ENCODE assay signal across 8 cellular contexts in the genomic region with DNA sequence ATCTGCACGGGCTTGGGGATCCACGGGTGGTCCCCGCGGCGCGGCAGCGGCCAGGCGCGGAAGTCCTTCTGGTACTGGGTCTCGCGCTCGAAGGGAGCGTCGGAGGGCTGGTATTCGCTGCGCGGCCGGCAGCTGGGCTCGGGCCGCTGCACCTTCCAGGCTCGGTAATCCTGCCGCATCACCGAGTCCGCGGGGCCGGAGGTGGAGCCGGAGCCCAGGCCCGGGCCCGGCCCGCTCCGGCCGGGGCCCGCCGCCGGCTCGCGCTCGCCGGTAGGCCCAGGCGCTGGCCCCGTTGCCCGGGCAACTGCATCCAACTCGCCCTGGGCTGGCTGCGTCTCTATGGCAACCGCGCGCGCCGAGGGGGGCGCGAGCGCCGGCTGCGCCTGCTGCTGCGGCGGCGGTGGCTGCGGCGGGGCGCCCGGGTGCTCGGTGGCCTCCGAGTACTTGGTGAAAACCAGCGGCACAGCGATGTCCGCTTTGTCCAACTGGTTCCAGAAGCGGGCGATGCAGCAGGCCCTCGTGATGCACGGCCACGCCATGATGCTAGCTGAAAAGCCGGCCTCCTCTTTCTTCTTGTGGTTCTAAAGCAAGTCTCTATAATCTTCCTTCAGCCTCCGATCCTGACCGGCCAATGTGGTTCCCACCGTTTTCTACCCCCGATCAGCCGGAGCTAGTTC. TPM values are rescaled to one million over a fixed set of nuclear protein-coding genes. Genes with fewer than 3 reads are reported as not detected.
DNase-seq lines count a peak whose midpoint lies in the region.

No MANE protein-coding gene starts in this region.

- peak overlapping the region; percentile 47 for H3K4me3 ChIP-seq in H7 (ENCODE audit: insufficient read depth, low read depth, low read length)

- H3K36me3 ChIP-seq in H7 (replicated peaks; ENCODE audit: control insufficient read depth, insufficient read depth, low read length), result no peaks in the 10 kb centered on the region

- DNase-seq in C1 segment of cervical spinal cord (lab: John Stamatoyannopoulos, UW), result peak in 12 of 14 donors; percentile 8 to 79 (median 57)
- peak; percentile 95 for DNase-seq in H7
- peak; percentile 31 for DNase-seq in RPMI7951 (ENCODE audit: low read depth)
- DNase-seq in stimulated activated CD4-positive, alpha-beta T cell treated with anti-CD3 and anti-CD28 coated beads, Interleukin-4, amount 100 ng/mL, for 24 hours, result peak; percentile 22
- DNase-seq in effector CD8-positive, alpha-beta T cell (lab: John Stamatoyannopoulos, UW), result no peak
- no peak for DNase-seq in GDM1 (lab: John Stamatoyannopoulos, UW)

- H3K27ac ChIP-seq in cingulate gyrus (ENCODE audit: low read depth, low read length) (peak overlapping the region; percentile 72), layer of hippocampus (ENCODE audit: low read depth, low read length) (peak overlapping the region; percentile 13)

- peaks cover 77% of the 10 kb centered on the region for H3K27me3 ChIP-seq in H7 (ENCODE audit: control insufficient read depth, insufficient read depth, low read length)
- H3K27me3 ChIP-seq in layer of hippocampus (ENCODE audit: control insufficient read depth, insufficient read depth, low read length), result no peaks in the 10 kb centered on the region

RNA-seq across cellular contexts. Expression of gene MAP6, which starts 0.9 kb away (rescaled TPM):
- total RNA-seq in H7 (2014; rRNA removed; shearing (Covaris generic)), result 0.31 and 0.44 TPM in 2 replicates
- not detected in 2 replicates for total RNA-seq in RPMI7951 (2014; rRNA removed; shearing (Covaris generic))

RNA-seq across cellular contexts. Expression of gene MOGAT2, which starts 49.7 kb away (rescaled TPM):
- not detected in 2 replicates for total RNA-seq in H7 (2014; rRNA removed; shearing (Covaris generic))
- not detected in 2 replicates for total RNA-seq in RPMI7951 (2014; rRNA removed; shearing (Covaris generic))

Comparison
In these comparisons a context has a peak if more than half of its experiments do, and no peak if none do; other contexts are left out.
1. DNase-seq: peak in C1 segment of cervical spinal cord (12 of 14), H7 (single experiment), RPMI7951 (single experiment) and stimulated activated CD4-positive, alpha-beta T cell treated with anti-CD3 and anti-CD28 coated beads, Interleukin-4, amount 100 ng/mL, for 24 hours (single experiment); none in effector CD8-positive, alpha-beta T cell (single experiment) and GDM1 (single experiment).